Comparison of ENCODE assay signal across 21 cellular contexts in genomic region chr3:102159810-102160451, GRCh38.
A peak's percentile ranks its signal among the peaks of the same experiment; 100 is the strongest.
DNase-seq lines count a peak whose midpoint lies in the region; ATAC-seq and TF ChIP-seq lines count a peak whose summit lies in the region.
"Had no signal": no experiment of that assay in that cellular context is flagged by ENCODE, and none has a peak within 500 bp of the region (broad histone marks: within the 10 kb centered on the region; RNA-seq: fewer than 3 reads in every experiment).

No MANE protein-coding gene starts in this region.

- peak overlapping the region; percentile 7; the same call in 1 of the 2 replicates for H3K4ac ChIP-seq in IMR-90 (ENCODE audit: low read depth, low read length)

- CTCF ChIA-PET in IMR-90 (lab: Yijun Ruan, JAX): interaction anchor here (1.2 kb wide), 1 partner anchor 16 kb away, joined by 4 read pairs; no protein-coding TSS in a partner anchor

- POLR2A ChIA-PET in IMR-90 (lab: Charles Lee; ENCODE audit: unreplicated experiment): no interaction called here

- H3K14ac ChIP-seq in IMR-90 (replicated peaks; ENCODE audit: low read depth, low read length): no peak overlapping the region; the same call in 1 of the 2 replicates

- no peaks in the 10 kb centered on the region for H3K36me3 ChIP-seq in IMR-90 (ENCODE audit: control insufficient read depth, insufficient read depth, low read length)
- H3K36me3 ChIP-seq in tibial artery: no peaks in the 10 kb centered on the region
- H3K36me3 ChIP-seq: ovary, thoracic aorta had no signal

- H2AK9ac ChIP-seq in IMR-90 (replicated peaks; ENCODE audit: low read depth, low read length, poor library complexity): no peak overlapping the region

- no peak overlapping the region for H3K9ac ChIP-seq in IMR-90 (ENCODE audit: low read depth, low read length)

- peak overlapping the region; percentile 66; the same call in 1 of the 2 replicates for H2BK20ac ChIP-seq in IMR-90 (ENCODE audit: low read depth, low read length)

- no peaks in the 10 kb centered on the region for H3K79me1 ChIP-seq in IMR-90 (ENCODE audit: low read depth in 1 of 2, low read length in 2 of 2)

- TF ChIP-seq CTCF in IMR-90 (conservative IDR thresholded peaks at IDR 0.05; ENCODE audit: low read depth, low read length): no peak
- TF ChIP-seq CTCF in tibial artery (IDR thresholded peaks at IDR 0.05): no peak
- no peak for TF ChIP-seq CTCF in GM13976 (IDR thresholded peaks at IDR 0.05; ENCODE audit: borderline replicate concordance, control extremely low read depth, extremely low read depth, insufficient read depth, missing control alignments)

- no peaks in the 10 kb centered on the region for H4K20me1 ChIP-seq in IMR-90 (ENCODE audit: insufficient read depth, low read length)

- H3K4me3 ChIP-seq in IMR-90 (ENCODE audit: insufficient read depth, low read depth, low read length): no peak overlapping the region
- no peak overlapping the region for H3K4me3 ChIP-seq in tibial artery
- H3K4me3 ChIP-seq: ovary, thoracic aorta had no signal

- no peak overlapping the region for H2AFZ ChIP-seq in IMR-90 (replicated peaks; ENCODE audit: low read length, poor library complexity)

- H4K91ac ChIP-seq in IMR-90 (ENCODE audit: insufficient read depth, low read depth, low read length): no peak overlapping the region

- no peak for DNase-seq in IMR-90
- DNase-seq in stimulated activated naive CD8-positive, alpha-beta T cell treated with anti-CD3 and anti-CD28 coated beads, Interleukin-15, Interleukin-2, amounts not matched to agents 100 U/mL and 50 U/mL, for 24 hours: no peak
- DNase-seq in tibial artery: no peak
- no peak for DNase-seq in left lobe of liver (ENCODE audit: low spot score)
- no peak for DNase-seq in GM13976 (ENCODE audit: low spot score)
- DNase-seq: activated CD4-positive, alpha-beta T cell treated with anti-CD3 and anti-CD28 coated beads for 36 hours; CD8-positive, alpha-beta T cell; DMS53; GF-D8; glutamatergic neuron; GOT3; natural killer cell; NCI-H1436; NCI-H526 treated with DMSO at 0.1 percent for 48 hours; ovary had no signal

- H3K18ac ChIP-seq in IMR-90 (ENCODE audit: low read depth, low read length): peak overlapping the region; percentile 67; the same call in 1 of the 2 replicates

- in situ Hi-C loops in IMR-90 (cut with MboI; ENCODE audit: low sequenced_read_pairs) (no loop called here), GM13976 (cut with MboI; ENCODE audit: low sequenced_read_pairs, unreplicated experiment) (no loop called here)

- no peak for TF ChIP-seq RAD21 in IMR-90 (IDR thresholded peaks at IDR 0.05; ENCODE audit: low read length)

- H3K27me3 ChIP-seq in IMR-90 (ENCODE audit: control insufficient read depth, insufficient read depth, low read length) (no peaks in the 10 kb centered on the region), tibial artery (no peaks in the 10 kb centered on the region)
- H3K27me3 ChIP-seq: ovary had no signal

- no TSS peak for BruUV-seq in IMR-90 (replicated peaks; lab: Mats Ljungman, UMichigan)

- no peak overlapping the region for H3K4me2 ChIP-seq in IMR-90 (ENCODE audit: low read depth, low read length)

- 0 out of 4 replicates have a peak overlapping the region, but pooled peaks of 1 of the 2 experiments have one; percentile 4 for H4K8ac ChIP-seq in IMR-90 (ENCODE audit: low read depth in 2 of 2, low read length in 2 of 2)

- no peak overlapping the region for H3K27ac ChIP-seq in IMR-90 (ENCODE audit: insufficient read depth, low read length)
- H3K27ac ChIP-seq in tibial artery: no peak overlapping the region
- H3K27ac ChIP-seq: HL-60, ovary, thoracic aorta had no signal

- peaks cover 9% of the 10 kb centered on the region for H3K4me1 ChIP-seq in IMR-90 (ENCODE audit: control insufficient read depth, insufficient read depth, low read length)
- peaks cover 0 to 45% (median 22%) of the 10 kb centered on the region in 4 donors for H3K4me1 ChIP-seq in tibial artery

- peak overlapping the region; percentile 86 for H2BK15ac ChIP-seq in IMR-90 (ENCODE audit: low read depth, low read length)

- H4K5ac ChIP-seq in IMR-90 (ENCODE audit: low read depth, low read length): peak overlapping the region; percentile 20; the same call in 1 of the 2 replicates

- H3K9me3 ChIP-seq in IMR-90 (ENCODE audit: control insufficient read depth, insufficient read depth, low read length) (no peaks in the 10 kb centered on the region), tibial artery (no peaks in the 10 kb centered on the region)
- H3K9me3 ChIP-seq: ovary, thoracic aorta had no signal

- H3K23ac ChIP-seq in IMR-90 (ENCODE audit: low read depth, low read length): no peak overlapping the region

- H2BK5ac ChIP-seq in IMR-90 (ENCODE audit: low read depth, low read length, poor library complexity, severe bottlenecking): no peak overlapping the region

- peak overlapping the region; percentile 52 for H2BK120ac ChIP-seq in IMR-90 (ENCODE audit: low read depth, low read length)

- peak overlapping the region; percentile 70; the same call in 1 of the 2 replicates for H2AK5ac ChIP-seq in IMR-90 (ENCODE audit: low read depth, low read length)

- WGBS in IMR-90 (ENCODE audit: extremely low coverage in 2 of 2, insufficient read length in 1 of 2), 2 experiments: no CpG with 5 or more reads among the region's 1 CpG

- ATAC-seq in GM18867 (IDR thresholded peaks at IDR 0.05; ENCODE audit: unreplicated experiment) (peak; percentile 58), HG02610 (IDR thresholded peaks at IDR 0.05; ENCODE audit: unreplicated experiment) (peak; percentile 56), IMR-90 (ENCODE audit: low read depth) (no peak), left lobe of liver (no peak)
- ATAC-seq in stimulated activated naive CD8-positive, alpha-beta T cell treated with anti-CD3 and anti-CD28 coated beads, Interleukin-15, Interleukin-2, amounts not matched to agents 100 U/mL and 50 U/mL, for 24 hours: peak; percentile 24
- ATAC-seq: activated CD4-positive, alpha-beta T cell treated with anti-CD3 and anti-CD28 coated beads for 36 hours; CD8-positive, alpha-beta T cell; natural killer cell; Right ventricle myocardium inferior; sciatic nerve had no signal

- peaks cover 6% of the 10 kb centered on the region; the same call in 1 of the 2 replicates for H3K9me1 ChIP-seq in IMR-90 (ENCODE audit: insufficient read depth, low read length)

- dilution Hi-C loops in IMR-90 (cut with HindIII; ENCODE audit: low sequenced_read_pairs, unreplicated experiment): no loop called here

- intact Hi-C loops in IMR-90 (cut with micrococcal nuclease): no loop called here
- intact Hi-C loops in tibial artery (cut with DNase I; ENCODE audit: low total_unique reads): no loop called here

- no peak for TF ChIP-seq POLR2A in IMR-90 (IDR thresholded peaks at IDR 0.05; ENCODE audit: low read depth, low read length)

- no peak overlapping the region for H3K56ac ChIP-seq in IMR-90 (ENCODE audit: extremely low read depth, insufficient read depth, low read length)

TF ChIP-seq in IMR-90, 13 proteins besides CTCF, POLR2A, EP300 and RAD21:
- TF ChIP-seq MXI1 (IDR thresholded peaks at IDR 0.05; ENCODE audit: borderline replicate concordance, low read depth, low read length) (no peak), MAFK (IDR thresholded peaks at IDR 0.05; ENCODE audit: low read depth, low read length) (no peak), CHD1 (IDR thresholded peaks at IDR 0.05; ENCODE audit: low read depth, low read length) (no peak), RCOR1 (IDR thresholded peaks at IDR 0.05; ENCODE audit: insufficient replicate concordance, low read length) (no peak), MAZ (IDR thresholded peaks at IDR 0.05; ENCODE audit: borderline replicate concordance, low read depth, low read length) (no peak)

Comparison
In these comparisons a context has a peak if more than half of its experiments do, and no peak if none do; other contexts are left out.
1. ATAC-seq: peak in GM18867 (single experiment), HG02610 (single experiment) and stimulated activated naive CD8-positive, alpha-beta T cell treated with anti-CD3 and anti-CD28 coated beads, Interleukin-15, Interleukin-2, amounts not matched to agents 100 U/mL and 50 U/mL, for 24 hours (single experiment); none in IMR-90 (single experiment) and left lobe of liver (single experiment).